Comparison of ENCODE assay signal across 17 cellular contexts in genomic region chr2:3034856-3035255, GRCh38.
DNase-seq lines count a peak whose midpoint lies in the region; ATAC-seq, FAIRE-seq and TF ChIP-seq lines count a peak whose summit lies in the region.
"Had no signal": no experiment of that assay in that cellular context is flagged by ENCODE, and none has a peak within 500 bp of the region (broad histone marks: within the 10 kb centered on the region; RNA-seq: fewer than 3 reads in every experiment).

No MANE protein-coding gene starts in this region.

- H3K36me3 Mint-ChIP-seq in natural killer cell treated with Interleukin-12 subunit alpha and Interleukin-12 subunit beta and Interleukin-15 and Interleukin-18, amount 100 ng/mL, for 72 hours, result no peaks in the 10 kb centered on the region

- no peaks in the 10 kb centered on the region for H3K23me2 ChIP-seq in H1 (ENCODE audit: low read depth, low read length)

- H3K4ac ChIP-seq in H1 (replicated peaks; ENCODE audit: insufficient read length, low read depth, low read length), result no peak overlapping the region

- H2BK120ac ChIP-seq in H1 (replicated peaks; ENCODE audit: low read depth, low read length), result no peak overlapping the region

- H3K9me3 Mint-ChIP-seq in stimulated activated naive CD8-positive, alpha-beta T cell treated with anti-CD3 and anti-CD28 coated beads, Interleukin-15, amount 100 ng/mL, for 72 hours, result peaks cover 0 to 17% of the 10 kb centered on the region in 2 donors
- no peaks in the 10 kb centered on the region for H3K9me3 Mint-ChIP-seq in natural killer cell treated with Interleukin-12 subunit alpha and Interleukin-12 subunit beta and Interleukin-15 and Interleukin-18, amount 100 ng/mL, for 72 hours

- H4K8ac ChIP-seq in H1 (ENCODE audit: extremely low read depth, insufficient read depth, low read length), result no peak overlapping the region

- no peak overlapping the region for H3K56ac ChIP-seq in H1 (replicated peaks; ENCODE audit: insufficient read length, low read depth, low read length)

- H3K9me3 ChIP-seq in H1 (ENCODE audit: insufficient read depth in 2 of 2, low read depth in 1 of 2, low read length in 1 of 2) (peaks cover 7 to 10% of the 10 kb centered on the region in 2 experiments; a peak in 3 of 4 replicates), aorta (ENCODE audit: control insufficient read depth, low read length) (no peaks in the 10 kb centered on the region), transverse colon (no peaks in the 10 kb centered on the region)
- H3K9me3 ChIP-seq: MG63 had no signal

- no peak overlapping the region for H3K4me3 Mint-ChIP-seq in stimulated activated naive CD8-positive, alpha-beta T cell treated with anti-CD3 and anti-CD28 coated beads, Interleukin-15, amount 100 ng/mL, for 72 hours
- no peak overlapping the region for H3K4me3 Mint-ChIP-seq in natural killer cell treated with Interleukin-12 subunit alpha and Interleukin-12 subunit beta and Interleukin-15 and Interleukin-18, amount 100 ng/mL, for 72 hours
- H3K4me3 Mint-ChIP-seq: HFFc6 had no signal

- no peak overlapping the region for H3K4me2 ChIP-seq in H1 (ENCODE audit: insufficient read depth in 1 of 2, low read depth in 2 of 2, low read length in 2 of 2)

- H4K5ac ChIP-seq in H1 (ENCODE audit: insufficient read length, low read depth, low read length), result no peak overlapping the region

- no peak overlapping the region for H2BK12ac ChIP-seq in H1 (ENCODE audit: low read depth, low read length)

- TF ChIP-seq CTCF in H1 (IDR thresholded peaks at IDR 0.05; ENCODE audit: control extremely low read depth in 1 of 3, insufficient read depth in 1 of 3, low read depth in 1 of 3, low read length in 3 of 3) (no peak), transverse colon (IDR thresholded peaks at IDR 0.05) (no peak)

- H3K79me2 ChIP-seq in H1 (ENCODE audit: control insufficient read depth in 1 of 2, insufficient read depth in 2 of 2, low read length in 2 of 2), result no peaks in the 10 kb centered on the region

- POLR2A ChIA-PET in H1 (lab: Charles Lee; ENCODE audit: partially characterized antibody), result interaction anchor here (0.6 kb wide), 1 partner anchor 91 kb away, joined by 3 read pairs; no protein-coding TSS in a partner anchor

- TF ChIP-seq EP300 in H1 (IDR thresholded peaks at IDR 0.05; ENCODE audit: borderline replicate concordance in 1 of 2, low read depth in 2 of 2, low read length in 2 of 2), result no peak
- TF ChIP-seq EP300 in transverse colon (IDR thresholded peaks at IDR 0.05; ENCODE audit: low read depth), result no peak

- no peak overlapping the region for H4K91ac ChIP-seq in H1 (replicated peaks; ENCODE audit: insufficient read length, low read length)

- no peak overlapping the region for H2AK5ac ChIP-seq in H1 (ENCODE audit: low read depth, low read length)

- no peaks in the 10 kb centered on the region for H3K27me3 ChIP-seq in H1 (replicated peaks in 1 of 4; ENCODE audit: control insufficient read depth in 3 of 4, extremely low read depth in 1 of 4, insufficient read depth in 3 of 4, low read length in 3 of 4)
- no peaks in the 10 kb centered on the region for H3K27me3 ChIP-seq in aorta (ENCODE audit: control insufficient read depth in 1 of 2, insufficient read depth in 2 of 2, low read length in 1 of 2)
- no peaks in the 10 kb centered on the region for H3K27me3 ChIP-seq in transverse colon
- H3K27me3 ChIP-seq: MG63, SJSA1 had no signal

- H3K36me3 ChIP-seq in H1 (ENCODE audit: control insufficient read depth in 2 of 4, insufficient read depth in 4 of 4, low read length in 3 of 4) (no peaks in the 10 kb centered on the region), aorta (ENCODE audit: control insufficient read depth in 1 of 2, insufficient read depth in 2 of 2, low read length in 1 of 2) (no peaks in the 10 kb centered on the region), transverse colon (no peaks in the 10 kb centered on the region)
- H3K36me3 ChIP-seq: MG63, SJSA1 had no signal

- no peak for FAIRE-seq in H1 (lab: Jason Lieb, UNC)
- FAIRE-seq: GM12892 had no signal

- no peak overlapping the region for H2BK20ac ChIP-seq in H1 (ENCODE audit: low read length)

- H3K27ac ChIP-seq in H1 (ENCODE audit: low read depth, low read length) (no peak overlapping the region), aorta (ENCODE audit: low read depth in 1 of 2, low read length in 2 of 2) (no peak overlapping the region), transverse colon (no peak overlapping the region)
- H3K27ac ChIP-seq: C4-2B, SJSA1 had no signal

- H3K27ac Mint-ChIP-seq in stimulated activated naive CD8-positive, alpha-beta T cell treated with anti-CD3 and anti-CD28 coated beads, Interleukin-15, amount 100 ng/mL, for 72 hours, result no peak overlapping the region
- H3K27ac Mint-ChIP-seq in natural killer cell treated with Interleukin-12 subunit alpha and Interleukin-12 subunit beta and Interleukin-15 and Interleukin-18, amount 100 ng/mL, for 72 hours, result peak overlapping the region in 1 of 2 donors; percentile 70
- H3K27ac Mint-ChIP-seq: HFFc6 had no signal

- H3K27me3 Mint-ChIP-seq in stimulated activated naive CD8-positive, alpha-beta T cell treated with anti-CD3 and anti-CD28 coated beads, Interleukin-15, amount 100 ng/mL, for 72 hours, result peaks cover 9% of the 10 kb centered on the region
- peaks cover 0 to 1% of the 10 kb centered on the region in 2 donors for H3K27me3 Mint-ChIP-seq in natural killer cell treated with Interleukin-12 subunit alpha and Interleukin-12 subunit beta and Interleukin-15 and Interleukin-18, amount 100 ng/mL, for 72 hours

- H3K18ac ChIP-seq in H1 (ENCODE audit: extremely low read depth, low read length), result no peak overlapping the region

- 75% methylated on average over 12 of the region's 13 CpGs; no CpG with 5 or more reads in 1 of the 2 experiments for WGBS in H1 (ENCODE audit: extremely low coverage in 1 of 2, insufficient coverage in 1 of 2, insufficient read length in 1 of 2, insufficient replicate concordance in 2 of 2, low coverage in 1 of 2, low lambda C conversion rate in 2 of 2, missing lambda C conversion rate in 1 of 2), 2 experiments
- 84 to 87% methylated on average over 13 of the region's 13 CpGs for WGBS in aorta, 2 donors
- 75 to 81% methylated on average over 7 to 13 of the region's 13 CpGs for WGBS in transverse colon (ENCODE audit: low coverage in 1 of 2), 2 donors

- ATAC-seq in stimulated activated naive CD8-positive, alpha-beta T cell treated with anti-CD3 and anti-CD28 coated beads, Interleukin-15, amount 100 ng/mL, for 72 hours, result peak; percentile 49
- no peak for ATAC-seq in stimulated activated naive CD8-positive, alpha-beta T cell treated with anti-CD3 and anti-CD28 coated beads, Interleukin-15, Interleukin-2, amounts not matched to agents 100 U/mL and 50 U/mL, for 24 hours
- peak; percentile 48 to 59 for ATAC-seq in natural killer cell treated with Interleukin-12 subunit alpha and Interleukin-12 subunit beta and Interleukin-15 and Interleukin-18, amount 100 ng/mL, for 72 hours
- ATAC-seq in aorta (ENCODE audit: low FRiP score), result peak; percentile 68

- no peaks in the 10 kb centered on the region for H3K79me1 ChIP-seq in H1 (ENCODE audit: low read depth, low read length)

- peak overlapping the region; percentile 53; the same call in 1 of the 2 replicates for H2AFZ ChIP-seq in H1 (ENCODE audit: low read length)

- H3K4me3 ChIP-seq in H1 (ENCODE audit: extremely low read depth in 1 of 4, insufficient read depth in 2 of 4, low read depth in 3 of 4, low read length in 4 of 4) (no peak overlapping the region), aorta (ENCODE audit: low read length in 2 of 2) (no peak overlapping the region), transverse colon (no peak overlapping the region)
- H3K4me3 ChIP-seq: MG63, SJSA1 had no signal

- no peak overlapping the region for H3K23ac ChIP-seq in H1 (ENCODE audit: insufficient read length)

- TF ChIP-seq POLR2A in H1 (IDR thresholded peaks at IDR 0.05; ENCODE audit: control extremely low read depth in 1 of 2, low read depth in 2 of 2, low read length in 2 of 2) (no peak), transverse colon (IDR thresholded peaks at IDR 0.05) (no peak)

- intact Hi-C loops in aorta (cut with DNase I) (no loop called here), transverse colon (cut with DNase I; ENCODE audit: low total_unique reads) (loop anchor here (5.0 kb wide), 1 partner anchor 803 kb away; no protein-coding TSS in a partner anchor)

- no peaks in the 10 kb centered on the region for H3K4me1 Mint-ChIP-seq in stimulated activated naive CD8-positive, alpha-beta T cell treated with anti-CD3 and anti-CD28 coated beads, Interleukin-15, amount 100 ng/mL, for 72 hours
- no peaks in the 10 kb centered on the region for H3K4me1 Mint-ChIP-seq in natural killer cell treated with Interleukin-12 subunit alpha and Interleukin-12 subunit beta and Interleukin-15 and Interleukin-18, amount 100 ng/mL, for 72 hours (ENCODE audit: low read depth in 2 of 2)

- in situ Hi-C loops in transverse colon (cut with MboI; ENCODE audit: low pct_ligation_motif_present in 1 of 4, low pct_unique_long_range_greater_than_20kb in 1 of 4, low sequenced_read_pairs in 3 of 4), result no loop called here

- H4K20me1 ChIP-seq in H1 (replicated peaks in 1 of 2; ENCODE audit: control insufficient read depth in 1 of 2, insufficient read depth in 2 of 2, low read length in 2 of 2), result no peaks in the 10 kb centered on the region

- H3K14ac ChIP-seq in H1 (ENCODE audit: insufficient read length), result no peak overlapping the region

- no peak for TF ChIP-seq RAD21 in H1 (IDR thresholded peaks at IDR 0.05 in 1 of 2, conservative IDR thresholded peaks at IDR 0.05 in 1 of 2; ENCODE audit: low read depth in 2 of 2, low read length in 2 of 2)

- CTCF ChIA-PET in H1 (lab: Charles Lee; ENCODE audit: partially characterized antibody), result interaction anchor here (1.7 kb wide), 1 partner anchor 68 kb away, joined by 4 read pairs; no protein-coding TSS in a partner anchor

- H3K4me1 ChIP-seq in H1 (replicated peaks in 1 of 4; ENCODE audit: control insufficient read depth in 3 of 4, insufficient read depth in 4 of 4, low read length in 3 of 4) (0 out of 7 replicates have a peak, but pooled peaks cover 0 to 2% (median 0%) of the 10 kb centered on the region in 4 experiments), aorta (ENCODE audit: control insufficient read depth in 1 of 2, insufficient read depth in 2 of 2, low read length in 2 of 2) (no peaks in the 10 kb centered on the region), transverse colon (no peaks in the 10 kb centered on the region)
- H3K4me1 ChIP-seq: SJSA1 had no signal

- DNase-seq in stimulated activated naive CD8-positive, alpha-beta T cell treated with anti-CD3 and anti-CD28 coated beads, Interleukin-15, amount 100 ng/mL, for 72 hours, result no peak
- DNase-seq in stimulated activated naive CD8-positive, alpha-beta T cell treated with anti-CD3 and anti-CD28 coated beads, Interleukin-15, Interleukin-2, amounts not matched to agents 100 U/mL and 50 U/mL, for 24 hours, result no peak
- DNase-seq in H1 (ENCODE audit: low read depth in 1 of 2, low spot score in 2 of 2) (no peak), aorta (no peak), GM03348 (ENCODE audit: low spot score) (no peak), NCI-H2171 (lab: John Stamatoyannopoulos, UW) (no peak), transverse colon (no peak)
- DNase-seq in natural killer cell treated with Interleukin-12 subunit alpha and Interleukin-12 subunit beta and Interleukin-15 and Interleukin-18, amount 100 ng/mL, for 72 hours (ENCODE audit: low spot score), result no peak
- DNase-seq: 8988T, HFFc6, MG63, NCI-H1105 treated with DMSO at 0.1 percent for 48 hours, NCI-H187 treated with DMSO at 0.1 percent for 48 hours, NCI-H510A had no signal

- H3K9ac ChIP-seq in H1 (replicated peaks in 1 of 4; ENCODE audit: extremely low read depth in 1 of 4, low read depth in 3 of 4, low read length in 3 of 4), result no peak overlapping the region

- H2BK5ac ChIP-seq in H1 (ENCODE audit: low read depth, low read length), result no peak overlapping the region

- no peak overlapping the region for H2BK15ac ChIP-seq in H1 (ENCODE audit: low read length)
